In genomic region chr19:35766571-35767104, GRCh38 we compare ENCODE assay signal across 1 cellular context.
TF ChIP-seq lines count a peak whose summit lies in the region.

No MANE protein-coding gene starts in this region.

TF ChIP-seq in H1, 55 proteins besides CTCF, POLR2A, EP300 and RAD21:
- no peak for TF ChIP-seq SP4 (IDR thresholded peaks at IDR 0.05; ENCODE audit: low read length)
- no peak for TF ChIP-seq RBBP5 (IDR thresholded peaks at IDR 0.05; ENCODE audit: borderline replicate concordance, low read depth, low read length)
- no peak for TF ChIP-seq ATF2 (IDR thresholded peaks at IDR 0.05; ENCODE audit: low read length)
- TF ChIP-seq SRF (IDR thresholded peaks at IDR 0.05; ENCODE audit: low read depth, low read length) = no peak
- TF ChIP-seq, protein P1, sequence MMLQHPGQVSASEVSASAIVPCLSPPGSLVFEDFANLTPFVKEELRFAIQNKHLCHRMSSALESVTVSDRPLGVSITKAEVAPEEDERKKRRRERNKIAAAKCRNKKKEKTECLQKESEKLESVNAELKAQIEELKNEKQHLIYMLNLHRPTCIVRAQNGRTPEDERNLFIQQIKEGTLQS (IDR thresholded peaks at IDR 0.05; ENCODE audit: insufficient read depth, low read depth, low read length) = no peak
- TF ChIP-seq GABPA (IDR thresholded peaks at IDR 0.05; ENCODE audit: borderline replicate concordance, insufficient read depth, low read length) = no peak
